Comparison of ENCODE assay signal across 9 cellular contexts in genomic region chr2:236180831-236181453, GRCh38. TPM values are rescaled to one million over a fixed set of nuclear protein-coding genes. Genes with fewer than 3 reads are reported as not detected.
DNase-seq lines count a peak whose midpoint lies in the region; ATAC-seq and TF ChIP-seq lines count a peak whose summit lies in the region.
"Had no signal": no experiment of that assay in that cellular context is flagged by ENCODE, and none has a peak within 500 bp of the region (broad histone marks: within the 10 kb centered on the region; RNA-seq: fewer than 3 reads in every experiment).

No MANE protein-coding gene starts in this region.

- no peak overlapping the region for H3K27ac Mint-ChIP-seq in HFFc6
- H3K27ac Mint-ChIP-seq in stimulated activated naive B cell treated with anti-CD40 and anti-IgM and Interleukin-4, amounts not matched to agents 10 μg/mL and 1 μg/mL and 100 μg/mL, for 72 hours = peak overlapping the region; percentile 53

- ATAC-seq in stimulated activated naive B cell treated with anti-CD40 and anti-IgM and Interleukin-4, amounts not matched to agents 10 μg/mL and 1 μg/mL and 100 μg/mL, for 72 hours (replicated peaks) = no peak
- ATAC-seq in HG03097 (IDR thresholded peaks at IDR 0.05; ENCODE audit: low FRiP score, unreplicated experiment) (no peak), GM21367 (IDR thresholded peaks at IDR 0.05; ENCODE audit: unreplicated experiment) (no peak)

- no peaks in the 10 kb centered on the region; the same call in 1 of the 2 replicates for H3K9me3 Mint-ChIP-seq in HFFc6
- peaks cover 3 to 9% of the 10 kb centered on the region in 2 donors for H3K9me3 Mint-ChIP-seq in stimulated activated naive B cell treated with anti-CD40 and anti-IgM and Interleukin-4, amounts not matched to agents 10 μg/mL and 1 μg/mL and 100 μg/mL, for 72 hours

- no peak overlapping the region for H3K4me3 ChIP-seq in ascending aorta

- H3K4me1 Mint-ChIP-seq in HFFc6 (ENCODE audit: low read depth) = peaks cover 32% of the 10 kb centered on the region
- H3K4me1 Mint-ChIP-seq in stimulated activated naive B cell treated with anti-CD40 and anti-IgM and Interleukin-4, amounts not matched to agents 10 μg/mL and 1 μg/mL and 100 μg/mL, for 72 hours = peaks cover 1 to 8% of the 10 kb centered on the region in 2 donors

- H3K27me3 Mint-ChIP-seq in HFFc6 (ENCODE audit: insufficient read depth) = peaks cover 18% of the 10 kb centered on the region
- H3K27me3 Mint-ChIP-seq in stimulated activated naive B cell treated with anti-CD40 and anti-IgM and Interleukin-4, amounts not matched to agents 10 μg/mL and 1 μg/mL and 100 μg/mL, for 72 hours = peaks cover 67 to 95% of the 10 kb centered on the region in 2 donors

- intact Hi-C loops in ascending aorta (cut with DNase I) = loop anchor here (5.0 kb wide), 1 partner anchor 414 kb away; no protein-coding TSS in a partner anchor

- peak; percentile 91 for TF ChIP-seq CTCF in HFFc6 (IDR thresholded peaks at IDR 0.05)
- TF ChIP-seq CTCF in ascending aorta (IDR thresholded peaks at IDR 0.05) = peak; percentile 27 to 56 (median 28)

- H3K9me3 ChIP-seq in ascending aorta = no peaks in the 10 kb centered on the region
- H3K9me3 ChIP-seq: neutrophil had no signal

- no peak overlapping the region for H3K4me3 Mint-ChIP-seq in HFFc6
- no peak overlapping the region for H3K4me3 Mint-ChIP-seq in stimulated activated naive B cell treated with anti-CD40 and anti-IgM and Interleukin-4, amounts not matched to agents 10 μg/mL and 1 μg/mL and 100 μg/mL, for 72 hours

- H3K27ac ChIP-seq in ascending aorta = no peak overlapping the region
- H3K27ac ChIP-seq: neutrophil had no signal

- H3K27me3 ChIP-seq in ascending aorta = peaks cover 23% of the 10 kb centered on the region

- peaks cover 7 to 9% of the 10 kb centered on the region in 2 donors for H3K4me1 ChIP-seq in ascending aorta

- no peaks in the 10 kb centered on the region for H3K36me3 ChIP-seq in ascending aorta
- H3K36me3 ChIP-seq: neutrophil had no signal

- peak; percentile 75 for DNase-seq in COLO829 (ENCODE audit: low spot score)
- peak; percentile 45 for DNase-seq in HFFc6
- peak; percentile 19 to 38 for DNase-seq in NOMO-1 (lab: John Stamatoyannopoulos, UW; ENCODE audit: unreplicated experiment in 2 of 2)
- DNase-seq in ascending aorta (ENCODE audit: low spot score in 2 of 2) = no peak
- peak; percentile 36 for DNase-seq in inferior parietal cortex (ENCODE audit: extremely low spot score)
- DNase-seq in stimulated activated naive B cell treated with anti-CD40 and anti-IgM and Interleukin-4, amounts not matched to agents 10 μg/mL and 1 μg/mL and 100 μg/mL, for 72 hours = no peak

- no peaks in the 10 kb centered on the region for H3K36me3 Mint-ChIP-seq in HFFc6 (ENCODE audit: low read depth)
- H3K36me3 Mint-ChIP-seq in stimulated activated naive B cell treated with anti-CD40 and anti-IgM and Interleukin-4, amounts not matched to agents 10 μg/mL and 1 μg/mL and 100 μg/mL, for 72 hours = peaks cover 3% of the 10 kb centered on the region in 2 donors

RNA-seq across cellular contexts. Expression of gene GBX2, which starts 12.8 kb away (rescaled TPM):
- total RNA-seq in HFFc6 (2021; fragmentation: NEBNext Ultra II Directional; extraction: Animal tissue kit (Norgen Biotek cat#: 25700)) = not detected
- not detected for total RNA-seq in ascending aorta

Comparison
In these comparisons a context has a peak if more than half of its experiments do, and no peak if none do; other contexts are left out.
1. DNase-seq: peak in COLO829 (single experiment), HFFc6 (single experiment), NOMO-1 (2 of 2) and inferior parietal cortex (single experiment); none in ascending aorta (0 of 2) and stimulated activated naive B cell treated with anti-CD40 and anti-IgM and Interleukin-4, amounts not matched to agents 10 μg/mL and 1 μg/mL and 100 μg/mL, for 72 hours (single experiment).